In genomic region chrX:9573282-9574106, GRCh38 we compare ENCODE assay signal across 1 cellular context.
TF ChIP-seq lines count a peak whose summit lies in the region.

No MANE protein-coding gene starts in this region.

TF ChIP-seq in A549, 52 proteins besides CTCF, POLR2A, EP300 and RAD21 (continued from another document):
- TF ChIP-seq NR3C1 (IDR thresholded peaks at IDR 0.05) (no peak), FOSB (CRISPR knock-in tag; IDR thresholded peaks at IDR 0.05) (no peak), PBX3 (IDR thresholded peaks at IDR 0.05) (no peak), BHLHE40 (IDR thresholded peaks at IDR 0.05; ENCODE audit: low read depth, low read length) (no peak), SMC3 (IDR thresholded peaks at IDR 0.05) (no peak), SREBF2 (IDR thresholded peaks at IDR 0.05) (no peak), ZC3H11A (IDR thresholded peaks at IDR 0.05) (no peak), NPAS2 (CRISPR knock-in tag; IDR thresholded peaks at IDR 0.05; ENCODE audit: borderline replicate concordance) (no peak), HOXB13 (CRISPR knock-in tag; IDR thresholded peaks at IDR 0.05; ENCODE audit: low read depth) (no peak)
